1 cellular context compared by ENCODE assay signal in the genomic region with DNA sequence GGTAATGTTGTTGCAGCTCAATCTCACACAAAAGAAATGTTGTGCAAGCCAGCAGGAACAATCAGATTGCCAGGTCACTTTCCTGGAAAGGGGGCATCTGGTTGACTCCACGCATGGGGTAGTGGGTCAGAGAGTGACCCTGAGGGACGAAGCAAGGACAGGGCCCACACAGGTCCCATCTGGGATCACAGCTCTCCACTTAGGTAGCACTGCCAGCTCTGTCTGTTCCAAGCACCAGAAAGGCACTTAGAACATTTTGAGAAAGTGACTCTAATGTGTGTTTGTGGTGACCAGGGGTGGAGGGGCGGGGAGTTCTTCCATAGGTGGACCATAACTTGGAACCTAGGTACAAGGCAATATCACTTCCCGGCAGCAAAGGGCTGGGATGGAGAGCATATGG.
TF ChIP-seq lines count a peak whose summit lies in the region.

No MANE protein-coding gene starts in this region.

TF ChIP-seq in GM23338, 12 proteins besides CTCF, POLR2A, EP300 and RAD21:
- TF ChIP-seq POLR2AphosphoS5 (IDR thresholded peaks at IDR 0.05; ENCODE audit: low read depth) (no peak), ZNF331 (CRISPR knock-in tag; IDR thresholded peaks at IDR 0.05; ENCODE audit: low read depth) (no peak), EZH2phosphoT487 (IDR thresholded peaks at IDR 0.05; ENCODE audit: unreplicated experiment) (no peak), JUNB (IDR thresholded peaks at IDR 0.05; ENCODE audit: unreplicated experiment) (no peak), NANOG (IDR thresholded peaks at IDR 0.05; ENCODE audit: borderline replicate concordance) (no peak), STAT1 (IDR thresholded peaks at IDR 0.05; ENCODE audit: unreplicated experiment) (no peak), CREB1 (CRISPR knock-in tag; IDR thresholded peaks at IDR 0.05; ENCODE audit: low read depth) (no peak), ZNF114 (CRISPR knock-in tag; IDR thresholded peaks at IDR 0.05) (no peak), EZH2 (IDR thresholded peaks at IDR 0.05; ENCODE audit: low read depth, unreplicated experiment) (no peak)
- TF ChIP-seq, protein P1, sequence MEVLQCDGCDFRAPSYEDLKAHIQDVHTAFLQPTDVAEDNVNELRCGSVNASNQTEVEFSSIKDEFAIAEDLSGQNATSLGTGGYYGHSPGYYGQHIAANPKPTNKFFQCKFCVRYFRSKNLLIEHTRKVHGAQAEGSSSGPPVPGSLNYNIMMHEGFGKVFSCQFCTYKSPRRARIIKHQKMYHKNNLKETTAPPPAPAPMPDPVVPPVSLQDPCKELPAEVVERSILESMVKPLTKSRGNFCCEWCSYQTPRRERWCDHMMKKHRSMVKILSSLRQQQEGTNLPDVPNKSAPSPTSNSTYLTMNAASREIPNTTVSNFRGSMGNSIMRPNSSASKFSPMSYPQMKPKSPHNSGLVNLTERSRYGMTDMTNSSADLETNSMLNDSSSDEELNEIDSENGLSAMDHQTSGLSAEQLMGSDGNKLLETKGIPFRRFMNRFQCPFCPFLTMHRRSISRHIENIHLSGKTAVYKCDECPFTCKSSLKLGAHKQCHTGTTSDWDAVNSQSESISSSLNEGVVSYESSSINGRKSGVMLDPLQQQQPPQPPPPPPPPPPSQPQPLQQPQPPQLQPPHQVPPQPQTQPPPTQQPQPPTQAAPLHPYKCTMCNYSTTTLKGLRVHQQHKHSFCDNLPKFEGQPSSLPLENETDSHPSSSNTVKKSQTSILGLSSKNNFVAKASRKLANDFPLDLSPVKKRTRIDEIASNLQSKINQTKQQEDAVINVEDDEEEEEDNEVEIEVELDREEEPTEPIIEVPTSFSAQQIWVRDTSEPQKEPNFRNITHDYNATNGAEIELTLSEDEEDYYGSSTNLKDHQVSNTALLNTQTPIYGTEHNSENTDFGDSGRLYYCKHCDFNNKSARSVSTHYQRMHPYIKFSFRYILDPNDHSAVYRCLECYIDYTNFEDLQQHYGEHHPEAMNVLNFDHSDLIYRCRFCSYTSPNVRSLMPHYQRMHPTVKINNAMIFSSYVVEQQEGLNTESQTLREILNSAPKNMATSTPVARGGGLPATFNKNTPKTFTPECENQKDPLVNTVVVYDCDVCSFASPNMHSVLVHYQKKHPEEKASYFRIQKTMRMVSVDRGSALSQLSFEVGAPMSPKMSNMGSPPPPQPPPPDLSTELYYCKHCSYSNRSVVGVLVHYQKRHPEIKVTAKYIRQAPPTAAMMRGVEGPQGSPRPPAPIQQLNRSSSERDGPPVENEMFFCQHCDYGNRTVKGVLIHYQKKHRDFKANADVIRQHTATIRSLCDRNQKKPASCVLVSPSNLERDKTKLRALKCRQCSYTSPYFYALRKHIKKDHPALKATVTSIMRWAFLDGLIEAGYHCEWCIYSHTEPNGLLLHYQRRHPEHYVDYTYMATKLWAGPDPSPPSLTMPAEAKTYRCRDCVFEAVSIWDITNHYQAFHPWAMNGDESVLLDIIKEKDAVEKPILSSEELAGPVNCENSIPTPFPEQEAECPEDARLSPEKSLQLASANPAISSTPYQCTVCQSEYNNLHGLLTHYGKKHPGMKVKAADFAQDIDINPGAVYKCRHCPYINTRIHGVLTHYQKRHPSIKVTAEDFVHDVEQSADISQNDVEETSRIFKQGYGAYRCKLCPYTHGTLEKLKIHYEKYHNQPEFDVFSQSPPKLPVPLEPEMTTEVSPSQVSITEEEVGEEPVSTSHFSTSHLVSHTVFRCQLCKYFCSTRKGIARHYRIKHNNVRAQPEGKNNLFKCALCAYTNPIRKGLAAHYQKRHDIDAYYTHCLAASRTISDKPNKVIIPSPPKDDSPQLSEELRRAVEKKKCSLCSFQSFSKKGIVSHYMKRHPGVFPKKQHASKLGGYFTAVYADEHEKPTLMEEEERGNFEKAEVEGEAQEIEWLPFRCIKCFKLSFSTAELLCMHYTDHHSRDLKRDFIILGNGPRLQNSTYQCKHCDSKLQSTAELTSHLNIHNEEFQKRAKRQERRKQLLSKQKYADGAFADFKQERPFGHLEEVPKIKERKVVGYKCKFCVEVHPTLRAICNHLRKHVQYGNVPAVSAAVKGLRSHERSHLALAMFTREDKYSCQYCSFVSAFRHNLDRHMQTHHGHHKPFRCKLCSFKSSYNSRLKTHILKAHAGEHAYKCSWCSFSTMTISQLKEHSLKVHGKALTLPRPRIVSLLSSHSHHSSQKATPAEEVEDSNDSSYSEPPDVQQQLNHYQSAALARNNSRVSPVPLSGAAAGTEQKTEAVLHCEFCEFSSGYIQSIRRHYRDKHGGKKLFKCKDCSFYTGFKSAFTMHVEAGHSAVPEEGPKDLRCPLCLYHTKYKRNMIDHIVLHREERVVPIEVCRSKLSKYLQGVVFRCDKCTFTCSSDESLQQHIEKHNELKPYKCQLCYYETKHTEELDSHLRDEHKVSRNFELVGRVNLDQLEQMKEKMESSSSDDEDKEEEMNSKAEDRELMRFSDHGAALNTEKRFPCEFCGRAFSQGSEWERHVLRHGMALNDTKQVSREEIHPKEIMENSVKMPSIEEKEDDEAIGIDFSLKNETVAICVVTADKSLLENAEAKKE (CRISPR knock-in tag; IDR thresholded peaks at IDR 0.05): no peak
- TF ChIP-seq, protein P2, sequence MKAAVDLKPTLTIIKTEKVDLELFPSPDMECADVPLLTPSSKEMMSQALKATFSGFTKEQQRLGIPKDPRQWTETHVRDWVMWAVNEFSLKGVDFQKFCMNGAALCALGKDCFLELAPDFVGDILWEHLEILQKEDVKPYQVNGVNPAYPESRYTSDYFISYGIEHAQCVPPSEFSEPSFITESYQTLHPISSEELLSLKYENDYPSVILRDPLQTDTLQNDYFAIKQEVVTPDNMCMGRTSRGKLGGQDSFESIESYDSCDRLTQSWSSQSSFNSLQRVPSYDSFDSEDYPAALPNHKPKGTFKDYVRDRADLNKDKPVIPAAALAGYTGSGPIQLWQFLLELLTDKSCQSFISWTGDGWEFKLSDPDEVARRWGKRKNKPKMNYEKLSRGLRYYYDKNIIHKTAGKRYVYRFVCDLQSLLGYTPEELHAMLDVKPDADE (IDR thresholded peaks at IDR 0.05): no peak
- TF ChIP-seq, protein P3, sequence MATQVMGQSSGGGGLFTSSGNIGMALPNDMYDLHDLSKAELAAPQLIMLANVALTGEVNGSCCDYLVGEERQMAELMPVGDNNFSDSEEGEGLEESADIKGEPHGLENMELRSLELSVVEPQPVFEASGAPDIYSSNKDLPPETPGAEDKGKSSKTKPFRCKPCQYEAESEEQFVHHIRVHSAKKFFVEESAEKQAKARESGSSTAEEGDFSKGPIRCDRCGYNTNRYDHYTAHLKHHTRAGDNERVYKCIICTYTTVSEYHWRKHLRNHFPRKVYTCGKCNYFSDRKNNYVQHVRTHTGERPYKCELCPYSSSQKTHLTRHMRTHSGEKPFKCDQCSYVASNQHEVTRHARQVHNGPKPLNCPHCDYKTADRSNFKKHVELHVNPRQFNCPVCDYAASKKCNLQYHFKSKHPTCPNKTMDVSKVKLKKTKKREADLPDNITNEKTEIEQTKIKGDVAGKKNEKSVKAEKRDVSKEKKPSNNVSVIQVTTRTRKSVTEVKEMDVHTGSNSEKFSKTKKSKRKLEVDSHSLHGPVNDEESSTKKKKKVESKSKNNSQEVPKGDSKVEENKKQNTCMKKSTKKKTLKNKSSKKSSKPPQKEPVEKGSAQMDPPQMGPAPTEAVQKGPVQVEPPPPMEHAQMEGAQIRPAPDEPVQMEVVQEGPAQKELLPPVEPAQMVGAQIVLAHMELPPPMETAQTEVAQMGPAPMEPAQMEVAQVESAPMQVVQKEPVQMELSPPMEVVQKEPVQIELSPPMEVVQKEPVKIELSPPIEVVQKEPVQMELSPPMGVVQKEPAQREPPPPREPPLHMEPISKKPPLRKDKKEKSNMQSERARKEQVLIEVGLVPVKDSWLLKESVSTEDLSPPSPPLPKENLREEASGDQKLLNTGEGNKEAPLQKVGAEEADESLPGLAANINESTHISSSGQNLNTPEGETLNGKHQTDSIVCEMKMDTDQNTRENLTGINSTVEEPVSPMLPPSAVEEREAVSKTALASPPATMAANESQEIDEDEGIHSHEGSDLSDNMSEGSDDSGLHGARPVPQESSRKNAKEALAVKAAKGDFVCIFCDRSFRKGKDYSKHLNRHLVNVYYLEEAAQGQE (IDR thresholded peaks at IDR 0.05; ENCODE audit: unreplicated experiment): no peak
